Comparison of ENCODE assay signal across 11 cellular contexts in genomic region chr5:122915717-122916399, GRCh38.
DNase-seq lines count a peak whose midpoint lies in the region; ATAC-seq and TF ChIP-seq lines count a peak whose summit lies in the region.
"Had no signal": no experiment of that assay in that cellular context is flagged by ENCODE, and none has a peak within 500 bp of the region (broad histone marks: within the 10 kb centered on the region; RNA-seq: fewer than 3 reads in every experiment).

No MANE protein-coding gene starts in this region.

- H3K36me3 ChIP-seq in uterus, result no peaks in the 10 kb centered on the region

- DNase-seq in activated T-cell treated with anti-CD3 and anti-CD28 coated beads, Interleukin-2, amount 50 U/mL, for 72 hours, result no peak
- no peak for DNase-seq in activated T-cell treated with anti-CD3 and anti-CD28 coated beads, Interleukin-2, amount 50 U/mL, for 4 hours
- DNase-seq in uterus (no peak), posterior cingulate gyrus (no peak), MV-4-11 (lab: John Stamatoyannopoulos, UW) (no peak)
- DNase-seq in activated T-cell treated with anti-CD3 and anti-CD28 coated beads, Interleukin-2, amount 50 U/mL, for 1 hour, result no peak
- DNase-seq: effector memory CD8-positive, alpha-beta T cell; NCI-H774 had no signal

- no peaks in the 10 kb centered on the region for H3K9me3 ChIP-seq in uterus

- intact Hi-C loops in uterus (cut with DNase I; ENCODE audit: low total_unique reads) (no loop called here), posterior cingulate gyrus (cut with DNase I) (no loop called here)

- H3K27ac ChIP-seq in VCaP (peak overlapping the region; percentile 29; the same call in 1 of the 2 replicates), uterus (peak overlapping the region; percentile 43 to 71)

- H3K4me3 ChIP-seq in uterus, result no peak overlapping the region

- H3K9me3 Mint-ChIP-seq in activated T-cell treated with anti-CD3 and anti-CD28 coated beads, Interleukin-2, amount 50 U/mL, for 72 hours, result peaks cover 2% of the 10 kb centered on the region in 2 donors
- H3K9me3 Mint-ChIP-seq in activated T-cell treated with anti-CD3 and anti-CD28 coated beads, Interleukin-2, amount 50 U/mL, for 4 hours, result no peaks in the 10 kb centered on the region
- H3K9me3 Mint-ChIP-seq: effector memory CD8-positive, alpha-beta T cell had no signal

- peaks cover 2 to 6% of the 10 kb centered on the region in 2 donors for H3K36me3 Mint-ChIP-seq in activated T-cell treated with anti-CD3 and anti-CD28 coated beads, Interleukin-2, amount 50 U/mL, for 72 hours (ENCODE audit: insufficient read depth in 2 of 2)
- H3K36me3 Mint-ChIP-seq in activated T-cell treated with anti-CD3 and anti-CD28 coated beads, Interleukin-2, amount 50 U/mL, for 4 hours (ENCODE audit: insufficient read depth), result no peaks in the 10 kb centered on the region

- no peak for TF ChIP-seq POLR2A in uterus (IDR thresholded peaks at IDR 0.05)

- H3K4me3 Mint-ChIP-seq in activated T-cell treated with anti-CD3 and anti-CD28 coated beads, Interleukin-2, amount 50 U/mL, for 72 hours, result peak overlapping the region in 1 of 2 donors; percentile 8
- H3K4me3 Mint-ChIP-seq in activated T-cell treated with anti-CD3 and anti-CD28 coated beads, Interleukin-2, amount 50 U/mL, for 4 hours, result no peak overlapping the region
- H3K4me3 Mint-ChIP-seq: effector memory CD8-positive, alpha-beta T cell had no signal

- H3K27ac Mint-ChIP-seq in activated T-cell treated with anti-CD3 and anti-CD28 coated beads, Interleukin-2, amount 50 U/mL, for 72 hours, result no peak overlapping the region

- ATAC-seq in activated T-cell treated with anti-CD3 and anti-CD28 coated beads, Interleukin-2, amount 50 U/mL, for 72 hours (replicated peaks in 1 of 2), result peak; percentile 46 to 85
- no peak for ATAC-seq in activated T-cell treated with anti-CD3 and anti-CD28 coated beads, Interleukin-2, amount 50 U/mL, for 4 hours
- peak; percentile 94 for ATAC-seq in HG02763 (IDR thresholded peaks at IDR 0.05; ENCODE audit: unreplicated experiment)
- ATAC-seq: effector memory CD8-positive, alpha-beta T cell; HCT116 had no signal

- H3K27me3 Mint-ChIP-seq in activated T-cell treated with anti-CD3 and anti-CD28 coated beads, Interleukin-2, amount 50 U/mL, for 72 hours (ENCODE audit: low read depth), result no peaks in the 10 kb centered on the region
- H3K27me3 Mint-ChIP-seq in activated T-cell treated with anti-CD3 and anti-CD28 coated beads, Interleukin-2, amount 50 U/mL, for 4 hours (ENCODE audit: low read depth), result no peaks in the 10 kb centered on the region
- H3K27me3 Mint-ChIP-seq: effector memory CD8-positive, alpha-beta T cell had no signal

- H3K4me1 ChIP-seq in uterus, result peaks cover 0 to 8% of the 10 kb centered on the region in 2 donors

- H3K27me3 ChIP-seq in uterus, result no peaks in the 10 kb centered on the region

- H3K4me1 Mint-ChIP-seq in activated T-cell treated with anti-CD3 and anti-CD28 coated beads, Interleukin-2, amount 50 U/mL, for 72 hours (ENCODE audit: low read depth), result peaks cover 9% of the 10 kb centered on the region
- no peaks in the 10 kb centered on the region for H3K4me1 Mint-ChIP-seq in activated T-cell treated with anti-CD3 and anti-CD28 coated beads, Interleukin-2, amount 50 U/mL, for 4 hours (ENCODE audit: low read depth)

- TF ChIP-seq CTCF in VCaP (conservative IDR thresholded peaks at IDR 0.05) (no peak), uterus (IDR thresholded peaks at IDR 0.05) (no peak)

Comparison
In these comparisons a context has a peak if more than half of its experiments do, and no peak if none do; other contexts are left out.
1. ATAC-seq: peak in activated T-cell treated with anti-CD3 and anti-CD28 coated beads, Interleukin-2, amount 50 U/mL, for 72 hours (2 of 2) and HG02763 (single experiment); none in activated T-cell treated with anti-CD3 and anti-CD28 coated beads, Interleukin-2, amount 50 U/mL, for 4 hours (0 of 2).